Comparison of ENCODE assay signal across 1 cellular context in the genomic region with DNA sequence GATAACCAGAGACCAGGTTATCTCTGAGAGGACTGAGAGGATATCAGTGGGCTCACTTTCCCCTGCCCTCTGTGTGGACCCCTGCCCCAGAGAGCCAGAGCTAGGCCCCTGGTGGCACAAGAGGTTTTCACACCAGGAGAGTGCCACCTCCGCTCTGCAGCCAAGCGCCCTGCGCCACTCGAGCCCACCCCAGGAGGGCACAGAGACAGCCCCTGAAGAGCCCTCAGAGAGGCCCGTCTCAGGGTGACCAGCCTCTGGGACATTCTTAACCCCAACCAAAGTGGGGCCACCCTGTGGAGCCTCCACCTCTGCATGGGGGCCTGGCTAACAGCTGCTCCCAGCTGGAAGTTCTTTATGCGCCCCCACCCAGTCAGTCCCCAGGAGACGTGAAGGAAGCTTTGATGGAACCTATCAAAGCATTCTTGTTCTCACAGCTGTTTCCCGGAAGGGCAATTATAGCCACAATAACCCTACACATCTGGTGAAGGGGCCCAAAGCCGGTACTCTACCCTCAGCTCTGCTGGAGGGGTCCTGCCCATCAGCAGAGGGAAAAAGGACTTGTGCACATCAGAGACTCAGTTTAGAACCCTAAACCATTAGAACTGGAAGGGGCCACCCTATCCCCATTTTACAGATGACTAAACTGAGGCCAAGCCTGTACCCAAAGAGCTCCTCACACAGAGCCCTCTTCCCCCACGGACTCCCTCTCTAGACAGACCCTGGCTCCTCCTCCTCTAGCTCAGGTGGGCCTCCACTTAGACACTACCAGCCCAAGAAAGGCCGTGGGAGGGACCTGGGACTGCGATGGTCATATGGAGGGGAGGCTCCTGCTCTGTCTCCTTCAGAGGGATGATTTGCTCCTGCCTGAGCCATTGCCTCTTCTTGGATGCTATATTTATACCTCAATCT.
TF ChIP-seq lines count a peak whose summit lies in the region.

No MANE protein-coding gene starts in this region.

TF ChIP-seq in GM23338, 12 proteins besides CTCF, POLR2A, EP300 and RAD21 (continued from another document):
- TF ChIP-seq, protein P1, sequence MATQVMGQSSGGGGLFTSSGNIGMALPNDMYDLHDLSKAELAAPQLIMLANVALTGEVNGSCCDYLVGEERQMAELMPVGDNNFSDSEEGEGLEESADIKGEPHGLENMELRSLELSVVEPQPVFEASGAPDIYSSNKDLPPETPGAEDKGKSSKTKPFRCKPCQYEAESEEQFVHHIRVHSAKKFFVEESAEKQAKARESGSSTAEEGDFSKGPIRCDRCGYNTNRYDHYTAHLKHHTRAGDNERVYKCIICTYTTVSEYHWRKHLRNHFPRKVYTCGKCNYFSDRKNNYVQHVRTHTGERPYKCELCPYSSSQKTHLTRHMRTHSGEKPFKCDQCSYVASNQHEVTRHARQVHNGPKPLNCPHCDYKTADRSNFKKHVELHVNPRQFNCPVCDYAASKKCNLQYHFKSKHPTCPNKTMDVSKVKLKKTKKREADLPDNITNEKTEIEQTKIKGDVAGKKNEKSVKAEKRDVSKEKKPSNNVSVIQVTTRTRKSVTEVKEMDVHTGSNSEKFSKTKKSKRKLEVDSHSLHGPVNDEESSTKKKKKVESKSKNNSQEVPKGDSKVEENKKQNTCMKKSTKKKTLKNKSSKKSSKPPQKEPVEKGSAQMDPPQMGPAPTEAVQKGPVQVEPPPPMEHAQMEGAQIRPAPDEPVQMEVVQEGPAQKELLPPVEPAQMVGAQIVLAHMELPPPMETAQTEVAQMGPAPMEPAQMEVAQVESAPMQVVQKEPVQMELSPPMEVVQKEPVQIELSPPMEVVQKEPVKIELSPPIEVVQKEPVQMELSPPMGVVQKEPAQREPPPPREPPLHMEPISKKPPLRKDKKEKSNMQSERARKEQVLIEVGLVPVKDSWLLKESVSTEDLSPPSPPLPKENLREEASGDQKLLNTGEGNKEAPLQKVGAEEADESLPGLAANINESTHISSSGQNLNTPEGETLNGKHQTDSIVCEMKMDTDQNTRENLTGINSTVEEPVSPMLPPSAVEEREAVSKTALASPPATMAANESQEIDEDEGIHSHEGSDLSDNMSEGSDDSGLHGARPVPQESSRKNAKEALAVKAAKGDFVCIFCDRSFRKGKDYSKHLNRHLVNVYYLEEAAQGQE (IDR thresholded peaks at IDR 0.05; ENCODE audit: unreplicated experiment) = no peak
- no peak for TF ChIP-seq CREB1 (CRISPR knock-in tag; IDR thresholded peaks at IDR 0.05; ENCODE audit: low read depth)
- no peak for TF ChIP-seq ZNF331 (CRISPR knock-in tag; IDR thresholded peaks at IDR 0.05; ENCODE audit: low read depth)
- no peak for TF ChIP-seq JUNB (IDR thresholded peaks at IDR 0.05; ENCODE audit: unreplicated experiment)
- no peak for TF ChIP-seq ZNF114 (CRISPR knock-in tag; IDR thresholded peaks at IDR 0.05)
- no peak for TF ChIP-seq EZH2phosphoT487 (IDR thresholded peaks at IDR 0.05; ENCODE audit: unreplicated experiment)
- no peak for TF ChIP-seq POLR2AphosphoS5 (IDR thresholded peaks at IDR 0.05; ENCODE audit: low read depth)
- TF ChIP-seq, protein P2, sequence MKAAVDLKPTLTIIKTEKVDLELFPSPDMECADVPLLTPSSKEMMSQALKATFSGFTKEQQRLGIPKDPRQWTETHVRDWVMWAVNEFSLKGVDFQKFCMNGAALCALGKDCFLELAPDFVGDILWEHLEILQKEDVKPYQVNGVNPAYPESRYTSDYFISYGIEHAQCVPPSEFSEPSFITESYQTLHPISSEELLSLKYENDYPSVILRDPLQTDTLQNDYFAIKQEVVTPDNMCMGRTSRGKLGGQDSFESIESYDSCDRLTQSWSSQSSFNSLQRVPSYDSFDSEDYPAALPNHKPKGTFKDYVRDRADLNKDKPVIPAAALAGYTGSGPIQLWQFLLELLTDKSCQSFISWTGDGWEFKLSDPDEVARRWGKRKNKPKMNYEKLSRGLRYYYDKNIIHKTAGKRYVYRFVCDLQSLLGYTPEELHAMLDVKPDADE (IDR thresholded peaks at IDR 0.05) = no peak
- TF ChIP-seq, protein P3, sequence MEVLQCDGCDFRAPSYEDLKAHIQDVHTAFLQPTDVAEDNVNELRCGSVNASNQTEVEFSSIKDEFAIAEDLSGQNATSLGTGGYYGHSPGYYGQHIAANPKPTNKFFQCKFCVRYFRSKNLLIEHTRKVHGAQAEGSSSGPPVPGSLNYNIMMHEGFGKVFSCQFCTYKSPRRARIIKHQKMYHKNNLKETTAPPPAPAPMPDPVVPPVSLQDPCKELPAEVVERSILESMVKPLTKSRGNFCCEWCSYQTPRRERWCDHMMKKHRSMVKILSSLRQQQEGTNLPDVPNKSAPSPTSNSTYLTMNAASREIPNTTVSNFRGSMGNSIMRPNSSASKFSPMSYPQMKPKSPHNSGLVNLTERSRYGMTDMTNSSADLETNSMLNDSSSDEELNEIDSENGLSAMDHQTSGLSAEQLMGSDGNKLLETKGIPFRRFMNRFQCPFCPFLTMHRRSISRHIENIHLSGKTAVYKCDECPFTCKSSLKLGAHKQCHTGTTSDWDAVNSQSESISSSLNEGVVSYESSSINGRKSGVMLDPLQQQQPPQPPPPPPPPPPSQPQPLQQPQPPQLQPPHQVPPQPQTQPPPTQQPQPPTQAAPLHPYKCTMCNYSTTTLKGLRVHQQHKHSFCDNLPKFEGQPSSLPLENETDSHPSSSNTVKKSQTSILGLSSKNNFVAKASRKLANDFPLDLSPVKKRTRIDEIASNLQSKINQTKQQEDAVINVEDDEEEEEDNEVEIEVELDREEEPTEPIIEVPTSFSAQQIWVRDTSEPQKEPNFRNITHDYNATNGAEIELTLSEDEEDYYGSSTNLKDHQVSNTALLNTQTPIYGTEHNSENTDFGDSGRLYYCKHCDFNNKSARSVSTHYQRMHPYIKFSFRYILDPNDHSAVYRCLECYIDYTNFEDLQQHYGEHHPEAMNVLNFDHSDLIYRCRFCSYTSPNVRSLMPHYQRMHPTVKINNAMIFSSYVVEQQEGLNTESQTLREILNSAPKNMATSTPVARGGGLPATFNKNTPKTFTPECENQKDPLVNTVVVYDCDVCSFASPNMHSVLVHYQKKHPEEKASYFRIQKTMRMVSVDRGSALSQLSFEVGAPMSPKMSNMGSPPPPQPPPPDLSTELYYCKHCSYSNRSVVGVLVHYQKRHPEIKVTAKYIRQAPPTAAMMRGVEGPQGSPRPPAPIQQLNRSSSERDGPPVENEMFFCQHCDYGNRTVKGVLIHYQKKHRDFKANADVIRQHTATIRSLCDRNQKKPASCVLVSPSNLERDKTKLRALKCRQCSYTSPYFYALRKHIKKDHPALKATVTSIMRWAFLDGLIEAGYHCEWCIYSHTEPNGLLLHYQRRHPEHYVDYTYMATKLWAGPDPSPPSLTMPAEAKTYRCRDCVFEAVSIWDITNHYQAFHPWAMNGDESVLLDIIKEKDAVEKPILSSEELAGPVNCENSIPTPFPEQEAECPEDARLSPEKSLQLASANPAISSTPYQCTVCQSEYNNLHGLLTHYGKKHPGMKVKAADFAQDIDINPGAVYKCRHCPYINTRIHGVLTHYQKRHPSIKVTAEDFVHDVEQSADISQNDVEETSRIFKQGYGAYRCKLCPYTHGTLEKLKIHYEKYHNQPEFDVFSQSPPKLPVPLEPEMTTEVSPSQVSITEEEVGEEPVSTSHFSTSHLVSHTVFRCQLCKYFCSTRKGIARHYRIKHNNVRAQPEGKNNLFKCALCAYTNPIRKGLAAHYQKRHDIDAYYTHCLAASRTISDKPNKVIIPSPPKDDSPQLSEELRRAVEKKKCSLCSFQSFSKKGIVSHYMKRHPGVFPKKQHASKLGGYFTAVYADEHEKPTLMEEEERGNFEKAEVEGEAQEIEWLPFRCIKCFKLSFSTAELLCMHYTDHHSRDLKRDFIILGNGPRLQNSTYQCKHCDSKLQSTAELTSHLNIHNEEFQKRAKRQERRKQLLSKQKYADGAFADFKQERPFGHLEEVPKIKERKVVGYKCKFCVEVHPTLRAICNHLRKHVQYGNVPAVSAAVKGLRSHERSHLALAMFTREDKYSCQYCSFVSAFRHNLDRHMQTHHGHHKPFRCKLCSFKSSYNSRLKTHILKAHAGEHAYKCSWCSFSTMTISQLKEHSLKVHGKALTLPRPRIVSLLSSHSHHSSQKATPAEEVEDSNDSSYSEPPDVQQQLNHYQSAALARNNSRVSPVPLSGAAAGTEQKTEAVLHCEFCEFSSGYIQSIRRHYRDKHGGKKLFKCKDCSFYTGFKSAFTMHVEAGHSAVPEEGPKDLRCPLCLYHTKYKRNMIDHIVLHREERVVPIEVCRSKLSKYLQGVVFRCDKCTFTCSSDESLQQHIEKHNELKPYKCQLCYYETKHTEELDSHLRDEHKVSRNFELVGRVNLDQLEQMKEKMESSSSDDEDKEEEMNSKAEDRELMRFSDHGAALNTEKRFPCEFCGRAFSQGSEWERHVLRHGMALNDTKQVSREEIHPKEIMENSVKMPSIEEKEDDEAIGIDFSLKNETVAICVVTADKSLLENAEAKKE (CRISPR knock-in tag; IDR thresholded peaks at IDR 0.05) = no peak
